ENCODE assay signal across 8 cellular contexts in genomic region chr6:156791261-156791850, GRCh38. TPM values are rescaled to one million over a fixed set of nuclear protein-coding genes. Genes with fewer than 3 reads are reported as not detected.
DNase-seq lines count a peak whose midpoint lies in the region; ATAC-seq and TF ChIP-seq lines count a peak whose summit lies in the region.

No MANE protein-coding gene starts in this region.

- CTCF ChIA-PET in CD4-positive, alpha-beta T cell (lab: Charles Lee) = interaction anchor here (0.6 to 1.6 kb wide), 2 partner anchors 11 to 114 kb away, joined by 4 to 5 read pairs; no protein-coding TSS in a partner anchor

- H3K4me3 Mint-ChIP-seq in CD4-positive, alpha-beta T cell = peak overlapping the region; percentile 63

- peak in 1 of 10 experiments; percentile 32 for DNase-seq in CD4-positive, alpha-beta T cell
- DNase-seq in NCI-H526 treated with DMSO at 0.1 percent for 48 hours (lab: John Stamatoyannopoulos, UW) (peak; percentile 61), psoas muscle (no peak), mesenteric fat pad (ENCODE audit: low spot score) (no peak)

- intact Hi-C loops in CD4-positive, alpha-beta T cell (cut with DNase I, micrococcal nuclease) = loop anchor here in 1 of 2 experiments (1.0 kb wide), 1 partner anchor 11 kb away; no protein-coding TSS in a partner anchor
- intact Hi-C loops in psoas muscle (cut with DNase I) = loop anchor here in 1 of 2 donors (5.0 kb wide), 1 partner anchor 156 kb away; no protein-coding TSS in a partner anchor

- H3K36me3 ChIP-seq in endocrine pancreas (ENCODE audit: control insufficient read depth, insufficient read depth, low read length) (no peaks in the 10 kb centered on the region), psoas muscle (ENCODE audit: insufficient read depth in 1 of 2, low read depth in 1 of 2) (no peaks in the 10 kb centered on the region)

- peak; percentile 92 for ATAC-seq in CD4-positive, alpha-beta T cell (ENCODE audit: poor library complexity)
- ATAC-seq in GM19023 (IDR thresholded peaks at IDR 0.05; ENCODE audit: unreplicated experiment) (peak; percentile 58), HG03196 (IDR thresholded peaks at IDR 0.05; ENCODE audit: unreplicated experiment) (peak; percentile 61), psoas muscle (peak in 2 of 4 donors; percentile 40 to 42), HG02840 (IDR thresholded peaks at IDR 0.05; ENCODE audit: low FRiP score, unreplicated experiment) (no peak)

- no peak overlapping the region for H3K9ac ChIP-seq in endocrine pancreas (ENCODE audit: control insufficient read depth, insufficient read depth, low read length)

- H3K27ac ChIP-seq in CD4-positive, alpha-beta T cell (ENCODE audit: low read depth, low read length) = no peak overlapping the region
- H3K27ac ChIP-seq in psoas muscle = peak overlapping the region; percentile 25

- no peaks in the 10 kb centered on the region for H3K9me3 ChIP-seq in CD4-positive, alpha-beta T cell (ENCODE audit: control insufficient read depth, low read length)
- no peaks in the 10 kb centered on the region for H3K9me3 ChIP-seq in endocrine pancreas (ENCODE audit: control insufficient read depth, low read length)
- H3K9me3 ChIP-seq in psoas muscle = no peaks in the 10 kb centered on the region

- no peaks in the 10 kb centered on the region for H3K27me3 ChIP-seq in CD4-positive, alpha-beta T cell (ENCODE audit: control insufficient read depth, insufficient read depth, low read length)
- H3K27me3 ChIP-seq in endocrine pancreas (ENCODE audit: control insufficient read depth, insufficient read depth, low read length) (no peaks in the 10 kb centered on the region), psoas muscle (ENCODE audit: insufficient read depth in 3 of 3, low read length in 2 of 3) (no peaks in the 10 kb centered on the region)

- H3K27me3 Mint-ChIP-seq in CD4-positive, alpha-beta T cell = no peaks in the 10 kb centered on the region

- no peaks in the 10 kb centered on the region for H3K9me3 Mint-ChIP-seq in CD4-positive, alpha-beta T cell

- peaks cover 6% of the 10 kb centered on the region for H3K36me3 Mint-ChIP-seq in CD4-positive, alpha-beta T cell (ENCODE audit: low read depth)

- H3K4me1 ChIP-seq in endocrine pancreas (ENCODE audit: control insufficient read depth, insufficient read depth, low read length) (peaks cover 26% of the 10 kb centered on the region), psoas muscle (peaks cover 89% of the 10 kb centered on the region)

- TF ChIP-seq CTCF in CD4-positive, alpha-beta T cell (IDR thresholded peaks at IDR 0.05) = no peak
- TF ChIP-seq CTCF in psoas muscle (IDR thresholded peaks at IDR 0.05) = no peak

- H3K4me3 ChIP-seq in endocrine pancreas (ENCODE audit: control insufficient read depth, insufficient read depth, low read length) (peak overlapping the region; percentile 58), psoas muscle (peak overlapping the region; percentile 43)

- peaks cover 100% of the 10 kb centered on the region for H3K4me1 Mint-ChIP-seq in CD4-positive, alpha-beta T cell (ENCODE audit: low read depth)

- peak overlapping the region; percentile 42 for H3K27ac Mint-ChIP-seq in CD4-positive, alpha-beta T cell

- POLR2A ChIA-PET in CD4-positive, alpha-beta T cell (lab: Charles Lee) = interaction anchor here (0.6 to 2.5 kb wide), 4 partner anchors 8 to 230 kb away, joined by 3 to 23 read pairs (median 6); no protein-coding TSS in a partner anchor

- 6 to 8% (median 7%) methylated on average over 10 of the region's 10 CpGs for WGBS in psoas muscle, 3 donors

RNA-seq across cellular contexts. Expression of gene ARID1B, which starts 14.2 kb away (rescaled TPM):
- total RNA-seq in CD4-positive, alpha-beta T cell = 100 to 1,000 TPM; 120 to 125 TPM
- total RNA-seq in psoas muscle (10 to 100 TPM; 53.1 to 61.1 (median 55.8) TPM), mesenteric fat pad (87.4 TPM)
- 10 to 100 TPM in 2 of 3 donors, 1 to 10 TPM in 1; 8.1 to 29.2 (median 12.4) TPM for polyA plus RNA-seq in psoas muscle
